ENCODE assay signal across 1 cellular context in the genomic region with DNA sequence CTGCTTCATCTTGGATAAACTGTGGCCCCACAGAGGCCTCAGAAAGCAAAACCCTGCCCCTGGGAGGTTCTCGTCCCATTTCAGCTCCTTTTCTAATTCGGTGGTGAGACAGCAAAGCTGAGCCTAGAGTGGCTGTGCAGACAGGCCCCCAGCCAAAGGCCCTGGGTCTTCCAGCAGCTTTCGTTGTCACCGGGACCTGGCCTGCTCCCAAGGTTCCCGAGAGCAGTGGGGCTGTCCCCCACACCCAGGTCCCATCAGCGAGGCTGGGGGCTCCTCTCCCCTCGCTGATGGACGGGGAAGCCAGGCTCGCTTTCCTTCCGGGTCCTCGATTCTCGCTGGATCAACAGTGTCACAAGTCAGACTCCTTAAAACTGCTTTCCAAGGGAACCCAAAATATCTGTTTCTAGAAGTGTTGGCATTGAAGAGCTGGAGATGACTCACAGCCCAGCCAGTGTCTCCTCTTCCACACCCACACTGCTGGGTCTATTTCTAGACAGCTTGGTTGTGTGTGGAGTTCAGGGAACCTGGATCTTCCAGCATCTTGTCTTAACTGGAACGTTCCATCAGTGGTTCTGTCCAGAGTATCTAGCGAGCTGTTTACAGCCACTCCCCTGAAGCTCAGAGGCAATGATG.
A peak's percentile ranks its signal among the peaks of the same experiment; 100 is the strongest.
TF ChIP-seq lines count a peak whose summit lies in the region.

No MANE protein-coding gene starts in this region.

TF ChIP-seq in K562, 482 proteins besides CTCF, POLR2A, EP300 and RAD21 (continues in another document):
- peak; percentile 28; the same call in 1 of the 2 replicates for TF ChIP-seq ZBTB7A (IDR thresholded peaks at IDR 0.05; ENCODE audit: borderline replicate concordance, control insufficient read depth, low read depth, low read length)
- peak; percentile 23; the same call in 1 of the 2 replicates for TF ChIP-seq MAFG (tag; conservative IDR thresholded peaks at IDR 0.05)
- TF ChIP-seq BRF2 (IDR thresholded peaks at IDR 0.05; ENCODE audit: borderline replicate concordance, insufficient read depth, insufficient read length): no peak
- TF ChIP-seq PHF8 (IDR thresholded peaks at IDR 0.05; ENCODE audit: borderline replicate concordance, low read length): peak; percentile 8; the same call in 1 of the 2 replicates
- TF ChIP-seq, protein P1, sequence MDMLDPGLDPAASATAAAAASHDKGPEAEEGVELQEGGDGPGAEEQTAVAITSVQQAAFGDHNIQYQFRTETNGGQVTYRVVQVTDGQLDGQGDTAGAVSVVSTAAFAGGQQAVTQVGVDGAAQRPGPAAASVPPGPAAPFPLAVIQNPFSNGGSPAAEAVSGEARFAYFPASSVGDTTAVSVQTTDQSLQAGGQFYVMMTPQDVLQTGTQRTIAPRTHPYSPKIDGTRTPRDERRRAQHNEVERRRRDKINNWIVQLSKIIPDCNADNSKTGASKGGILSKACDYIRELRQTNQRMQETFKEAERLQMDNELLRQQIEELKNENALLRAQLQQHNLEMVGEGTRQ (CRISPR knock-in tag; IDR thresholded peaks at IDR 0.05): no peak
- no peak for TF ChIP-seq BRD4 (IDR thresholded peaks at IDR 0.05)
- TF ChIP-seq ILF3 (IDR thresholded peaks at IDR 0.05; ENCODE audit: borderline replicate concordance): no peak
- TF ChIP-seq, protein P2, sequence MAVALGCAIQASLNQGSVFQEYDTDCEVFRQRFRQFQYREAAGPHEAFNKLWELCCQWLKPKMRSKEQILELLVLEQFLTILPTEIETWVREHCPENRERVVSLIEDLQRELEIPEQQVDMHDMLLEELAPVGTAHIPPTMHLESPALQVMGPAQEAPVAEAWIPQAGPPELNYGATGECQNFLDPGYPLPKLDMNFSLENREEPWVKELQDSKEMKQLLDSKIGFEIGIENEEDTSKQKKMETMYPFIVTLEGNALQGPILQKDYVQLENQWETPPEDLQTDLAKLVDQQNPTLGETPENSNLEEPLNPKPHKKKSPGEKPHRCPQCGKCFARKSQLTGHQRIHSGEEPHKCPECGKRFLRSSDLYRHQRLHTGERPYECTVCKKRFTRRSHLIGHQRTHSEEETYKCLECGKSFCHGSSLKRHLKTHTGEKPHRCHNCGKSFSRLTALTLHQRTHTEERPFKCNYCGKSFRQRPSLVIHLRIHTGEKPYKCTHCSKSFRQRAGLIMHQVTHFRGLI (CRISPR knock-in tag; IDR thresholded peaks at IDR 0.05): no peak
- no peak for TF ChIP-seq CEBPB (tag; IDR thresholded peaks at IDR 0.05)
- TF ChIP-seq ZNF561 (CRISPR knock-in tag; conservative IDR thresholded peaks at IDR 0.05): no peak
- TF ChIP-seq L3MBTL2 (IDR thresholded peaks at IDR 0.05): peak; percentile 22; the same call in 1 of the 2 replicates
- TF ChIP-seq, protein P3, sequence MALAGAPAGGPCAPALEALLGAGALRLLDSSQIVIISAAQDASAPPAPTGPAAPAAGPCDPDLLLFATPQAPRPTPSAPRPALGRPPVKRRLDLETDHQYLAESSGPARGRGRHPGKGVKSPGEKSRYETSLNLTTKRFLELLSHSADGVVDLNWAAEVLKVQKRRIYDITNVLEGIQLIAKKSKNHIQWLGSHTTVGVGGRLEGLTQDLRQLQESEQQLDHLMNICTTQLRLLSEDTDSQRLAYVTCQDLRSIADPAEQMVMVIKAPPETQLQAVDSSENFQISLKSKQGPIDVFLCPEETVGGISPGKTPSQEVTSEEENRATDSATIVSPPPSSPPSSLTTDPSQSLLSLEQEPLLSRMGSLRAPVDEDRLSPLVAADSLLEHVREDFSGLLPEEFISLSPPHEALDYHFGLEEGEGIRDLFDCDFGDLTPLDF (CRISPR knock-in tag; IDR thresholded peaks at IDR 0.05): no peak
- peak; percentile 75 for TF ChIP-seq FOSL1 (tag; conservative IDR thresholded peaks at IDR 0.05)
- TF ChIP-seq DPF2 (IDR thresholded peaks at IDR 0.05): peak; percentile 43; the same call in 1 of the 2 replicates
- TF ChIP-seq ZNF518B (CRISPR knock-in tag; IDR thresholded peaks at IDR 0.05): no peak
- no peak for TF ChIP-seq PRMT5 (CRISPR knock-in tag; IDR thresholded peaks at IDR 0.05)
- no peak for TF ChIP-seq RBFOX2 (IDR thresholded peaks at IDR 0.05; ENCODE audit: low read depth, low read length)
- TF ChIP-seq ZNF354B (CRISPR knock-in tag; IDR thresholded peaks at IDR 0.05): no peak
- no peak for TF ChIP-seq ELF2 (CRISPR knock-in tag; IDR thresholded peaks at IDR 0.05)
- no peak for TF ChIP-seq TBP (optimal IDR thresholded peaks at IDR 0.05; ENCODE audit: low read depth, low read length)
- no peak for TF ChIP-seq CHD2 (IDR thresholded peaks at IDR 0.05; ENCODE audit: low read depth, low read length)
- no peak for TF ChIP-seq NUFIP1 (IDR thresholded peaks at IDR 0.05; ENCODE audit: partially characterized antibody)
- TF ChIP-seq BRCA1 (IDR thresholded peaks at IDR 0.05): no peak
- TF ChIP-seq BRCA1 (CRISPR knock-in tag; IDR thresholded peaks at IDR 0.05): no peak
- no peak for TF ChIP-seq SIRT6 (IDR thresholded peaks at IDR 0.05; ENCODE audit: low read depth, low read length)
- TF ChIP-seq NFXL1 (CRISPR knock-in tag; IDR thresholded peaks at IDR 0.05): no peak
- no peak for TF ChIP-seq ZKSCAN8 (CRISPR knock-in tag; IDR thresholded peaks at IDR 0.05)
- TF ChIP-seq KAT8 (IDR thresholded peaks at IDR 0.05; ENCODE audit: low read depth): no peak
- TF ChIP-seq ARHGAP35 (IDR thresholded peaks at IDR 0.05; ENCODE audit: partially characterized antibody): no peak
- TF ChIP-seq MEF2A (IDR thresholded peaks at IDR 0.05; ENCODE audit: control insufficient read depth, low read depth, low read length): peak; percentile 61; the same call in 1 of the 2 replicates
- no peak for TF ChIP-seq RBM39 (optimal IDR thresholded peaks at IDR 0.05; ENCODE audit: low read depth, low read length)
- TF ChIP-seq HNRNPH1 (optimal IDR thresholded peaks at IDR 0.05; ENCODE audit: low read depth, low read length): no peak
- no peak for TF ChIP-seq ZNF212 (CRISPR knock-in tag; IDR thresholded peaks at IDR 0.05)
- TF ChIP-seq HINFP (tag; conservative IDR thresholded peaks at IDR 0.05; ENCODE audit: low read depth): no peak
- TF ChIP-seq XRCC3 (IDR thresholded peaks at IDR 0.05): no peak
- TF ChIP-seq ZNF707 (CRISPR knock-in tag; conservative IDR thresholded peaks at IDR 0.05): no peak
- TF ChIP-seq JUND (IDR thresholded peaks at IDR 0.05; ENCODE audit: borderline replicate concordance, low read depth, low read length): peak; percentile 77
- TF ChIP-seq JUND (tag; IDR thresholded peaks at IDR 0.05; ENCODE audit: borderline replicate concordance, low read depth, low read length): peak; percentile 76; the same call in 2 of the 3 replicates
- TF ChIP-seq, protein P4, sequence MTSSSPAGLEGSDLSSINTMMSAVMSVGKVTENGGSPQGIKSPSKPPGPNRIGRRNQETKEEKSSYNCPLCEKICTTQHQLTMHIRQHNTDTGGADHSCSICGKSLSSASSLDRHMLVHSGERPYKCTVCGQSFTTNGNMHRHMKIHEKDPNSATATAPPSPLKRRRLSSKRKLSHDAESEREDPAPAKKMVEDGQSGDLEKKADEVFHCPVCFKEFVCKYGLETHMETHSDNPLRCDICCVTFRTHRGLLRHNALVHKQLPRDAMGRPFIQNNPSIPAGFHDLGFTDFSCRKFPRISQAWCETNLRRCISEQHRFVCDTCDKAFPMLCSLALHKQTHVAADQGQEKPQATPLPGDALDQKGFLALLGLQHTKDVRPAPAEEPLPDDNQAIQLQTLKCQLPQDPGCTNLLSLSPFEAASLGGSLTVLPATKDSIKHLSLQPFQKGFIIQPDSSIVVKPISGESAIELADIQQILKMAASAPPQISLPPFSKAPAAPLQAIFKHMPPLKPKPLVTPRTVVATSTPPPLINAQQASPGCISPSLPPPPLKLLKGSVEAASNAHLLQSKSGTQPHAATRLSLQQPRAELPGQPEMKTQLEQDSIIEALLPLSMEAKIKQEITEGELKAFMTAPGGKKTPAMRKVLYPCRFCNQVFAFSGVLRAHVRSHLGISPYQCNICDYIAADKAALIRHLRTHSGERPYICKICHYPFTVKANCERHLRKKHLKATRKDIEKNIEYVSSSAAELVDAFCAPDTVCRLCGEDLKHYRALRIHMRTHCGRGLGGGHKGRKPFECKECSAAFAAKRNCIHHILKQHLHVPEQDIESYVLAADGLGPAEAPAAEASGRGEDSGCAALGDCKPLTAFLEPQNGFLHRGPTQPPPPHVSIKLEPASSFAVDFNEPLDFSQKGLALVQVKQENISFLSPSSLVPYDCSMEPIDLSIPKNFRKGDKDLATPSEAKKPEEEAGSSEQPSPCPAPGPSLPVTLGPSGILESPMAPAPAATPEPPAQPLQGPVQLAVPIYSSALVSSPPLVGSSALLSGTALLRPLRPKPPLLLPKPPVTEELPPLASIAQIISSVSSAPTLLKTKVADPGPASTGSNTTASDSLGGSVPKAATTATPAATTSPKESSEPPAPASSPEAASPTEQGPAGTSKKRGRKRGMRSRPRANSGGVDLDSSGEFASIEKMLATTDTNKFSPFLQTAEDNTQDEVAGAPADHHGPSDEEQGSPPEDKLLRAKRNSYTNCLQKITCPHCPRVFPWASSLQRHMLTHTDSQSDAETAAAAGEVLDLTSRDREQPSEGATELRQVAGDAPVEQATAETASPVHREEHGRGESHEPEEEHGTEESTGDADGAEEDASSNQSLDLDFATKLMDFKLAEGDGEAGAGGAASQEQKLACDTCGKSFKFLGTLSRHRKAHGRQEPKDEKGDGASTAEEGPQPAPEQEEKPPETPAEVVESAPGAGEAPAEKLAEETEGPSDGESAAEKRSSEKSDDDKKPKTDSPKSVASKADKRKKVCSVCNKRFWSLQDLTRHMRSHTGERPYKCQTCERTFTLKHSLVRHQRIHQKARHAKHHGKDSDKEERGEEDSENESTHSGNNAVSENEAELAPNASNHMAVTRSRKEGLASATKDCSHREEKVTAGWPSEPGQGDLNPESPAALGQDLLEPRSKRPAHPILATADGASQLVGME (CRISPR knock-in tag; IDR thresholded peaks at IDR 0.05): no peak
- TF ChIP-seq ARID1B (IDR thresholded peaks at IDR 0.05): peak; percentile 62; the same call in 1 of the 2 replicates
- peak; percentile 38; the same call in 1 of the 2 replicates for TF ChIP-seq CBFA2T3 (IDR thresholded peaks at IDR 0.05)
- TF ChIP-seq, protein P5, sequence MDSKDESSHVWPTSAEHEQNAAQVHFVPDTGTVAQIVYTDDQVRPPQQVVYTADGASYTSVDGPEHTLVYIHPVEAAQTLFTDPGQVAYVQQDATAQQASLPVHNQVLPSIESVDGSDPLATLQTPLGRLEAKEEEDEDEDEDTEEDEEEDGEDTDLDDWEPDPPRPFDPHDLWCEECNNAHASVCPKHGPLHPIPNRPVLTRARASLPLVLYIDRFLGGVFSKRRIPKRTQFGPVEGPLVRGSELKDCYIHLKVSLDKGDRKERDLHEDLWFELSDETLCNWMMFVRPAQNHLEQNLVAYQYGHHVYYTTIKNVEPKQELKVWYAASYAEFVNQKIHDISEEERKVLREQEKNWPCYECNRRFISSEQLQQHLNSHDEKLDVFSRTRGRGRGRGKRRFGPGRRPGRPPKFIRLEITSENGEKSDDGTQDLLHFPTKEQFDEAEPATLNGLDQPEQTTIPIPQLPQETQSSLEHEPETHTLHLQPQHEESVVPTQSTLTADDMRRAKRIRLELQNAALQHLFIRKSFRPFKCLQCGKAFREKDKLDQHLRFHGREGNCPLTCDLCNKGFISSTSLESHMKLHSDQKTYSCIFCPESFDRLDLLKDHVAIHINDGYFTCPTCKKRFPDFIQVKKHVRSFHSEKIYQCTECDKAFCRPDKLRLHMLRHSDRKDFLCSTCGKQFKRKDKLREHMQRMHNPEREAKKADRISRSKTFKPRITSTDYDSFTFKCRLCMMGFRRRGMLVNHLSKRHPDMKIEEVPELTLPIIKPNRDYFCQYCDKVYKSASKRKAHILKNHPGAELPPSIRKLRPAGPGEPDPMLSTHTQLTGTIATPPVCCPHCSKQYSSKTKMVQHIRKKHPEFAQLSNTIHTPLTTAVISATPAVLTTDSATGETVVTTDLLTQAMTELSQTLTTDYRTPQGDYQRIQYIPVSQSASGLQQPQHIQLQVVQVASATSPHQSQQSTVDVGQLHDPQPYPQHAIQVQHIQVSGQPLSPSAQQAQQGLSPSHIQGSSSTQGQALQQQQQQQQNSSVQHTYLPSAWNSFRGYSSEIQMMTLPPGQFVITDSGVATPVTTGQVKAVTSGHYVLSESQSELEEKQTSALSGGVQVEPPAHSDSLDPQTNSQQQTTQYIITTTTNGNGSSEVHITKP (IDR thresholded peaks at IDR 0.05; ENCODE audit: partially characterized antibody): peak; percentile 81
- TF ChIP-seq NFIC (IDR thresholded peaks at IDR 0.05): peak; percentile 84
- TF ChIP-seq C11orf30 (IDR thresholded peaks at IDR 0.05; ENCODE audit: low read depth): no peak
